ENCODE assay signal across 2 cellular contexts in the genomic region with DNA sequence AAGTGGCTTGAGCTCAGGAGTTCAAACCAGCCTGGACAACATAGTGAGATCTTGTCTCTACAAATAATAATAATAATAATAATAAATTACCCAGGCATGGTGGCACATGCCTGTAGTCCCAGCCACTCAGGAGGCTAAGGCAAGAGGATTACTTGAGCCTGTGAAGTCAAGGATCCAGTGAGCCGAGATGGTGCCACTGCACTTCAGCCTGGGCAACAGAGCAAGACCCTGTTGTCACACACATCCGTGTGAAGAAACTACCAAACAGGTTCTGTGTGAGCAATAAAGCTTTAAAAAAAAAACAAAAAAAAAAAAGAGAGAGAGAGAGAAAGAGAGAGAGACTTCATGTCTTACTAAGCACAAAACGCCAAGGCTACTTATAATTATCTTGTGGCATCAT.
TF ChIP-seq lines count a peak whose summit lies in the region.

No MANE protein-coding gene starts in this region.

TF ChIP-seq in GM23338, 12 proteins besides CTCF, POLR2A, EP300 and RAD21:
- TF ChIP-seq, protein P1, sequence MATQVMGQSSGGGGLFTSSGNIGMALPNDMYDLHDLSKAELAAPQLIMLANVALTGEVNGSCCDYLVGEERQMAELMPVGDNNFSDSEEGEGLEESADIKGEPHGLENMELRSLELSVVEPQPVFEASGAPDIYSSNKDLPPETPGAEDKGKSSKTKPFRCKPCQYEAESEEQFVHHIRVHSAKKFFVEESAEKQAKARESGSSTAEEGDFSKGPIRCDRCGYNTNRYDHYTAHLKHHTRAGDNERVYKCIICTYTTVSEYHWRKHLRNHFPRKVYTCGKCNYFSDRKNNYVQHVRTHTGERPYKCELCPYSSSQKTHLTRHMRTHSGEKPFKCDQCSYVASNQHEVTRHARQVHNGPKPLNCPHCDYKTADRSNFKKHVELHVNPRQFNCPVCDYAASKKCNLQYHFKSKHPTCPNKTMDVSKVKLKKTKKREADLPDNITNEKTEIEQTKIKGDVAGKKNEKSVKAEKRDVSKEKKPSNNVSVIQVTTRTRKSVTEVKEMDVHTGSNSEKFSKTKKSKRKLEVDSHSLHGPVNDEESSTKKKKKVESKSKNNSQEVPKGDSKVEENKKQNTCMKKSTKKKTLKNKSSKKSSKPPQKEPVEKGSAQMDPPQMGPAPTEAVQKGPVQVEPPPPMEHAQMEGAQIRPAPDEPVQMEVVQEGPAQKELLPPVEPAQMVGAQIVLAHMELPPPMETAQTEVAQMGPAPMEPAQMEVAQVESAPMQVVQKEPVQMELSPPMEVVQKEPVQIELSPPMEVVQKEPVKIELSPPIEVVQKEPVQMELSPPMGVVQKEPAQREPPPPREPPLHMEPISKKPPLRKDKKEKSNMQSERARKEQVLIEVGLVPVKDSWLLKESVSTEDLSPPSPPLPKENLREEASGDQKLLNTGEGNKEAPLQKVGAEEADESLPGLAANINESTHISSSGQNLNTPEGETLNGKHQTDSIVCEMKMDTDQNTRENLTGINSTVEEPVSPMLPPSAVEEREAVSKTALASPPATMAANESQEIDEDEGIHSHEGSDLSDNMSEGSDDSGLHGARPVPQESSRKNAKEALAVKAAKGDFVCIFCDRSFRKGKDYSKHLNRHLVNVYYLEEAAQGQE (IDR thresholded peaks at IDR 0.05; ENCODE audit: unreplicated experiment), result no peak
- no peak for TF ChIP-seq ZNF331 (CRISPR knock-in tag; IDR thresholded peaks at IDR 0.05; ENCODE audit: low read depth)
- no peak for TF ChIP-seq CREB1 (CRISPR knock-in tag; IDR thresholded peaks at IDR 0.05; ENCODE audit: low read depth)
- no peak for TF ChIP-seq ZNF114 (CRISPR knock-in tag; IDR thresholded peaks at IDR 0.05)
- no peak for TF ChIP-seq STAT1 (IDR thresholded peaks at IDR 0.05; ENCODE audit: unreplicated experiment)
- TF ChIP-seq POLR2AphosphoS5 (IDR thresholded peaks at IDR 0.05; ENCODE audit: low read depth), result no peak
- no peak for TF ChIP-seq NANOG (IDR thresholded peaks at IDR 0.05; ENCODE audit: borderline replicate concordance)
- TF ChIP-seq EZH2phosphoT487 (IDR thresholded peaks at IDR 0.05; ENCODE audit: unreplicated experiment), result no peak
- no peak for TF ChIP-seq JUNB (IDR thresholded peaks at IDR 0.05; ENCODE audit: unreplicated experiment)
- TF ChIP-seq, protein P2, sequence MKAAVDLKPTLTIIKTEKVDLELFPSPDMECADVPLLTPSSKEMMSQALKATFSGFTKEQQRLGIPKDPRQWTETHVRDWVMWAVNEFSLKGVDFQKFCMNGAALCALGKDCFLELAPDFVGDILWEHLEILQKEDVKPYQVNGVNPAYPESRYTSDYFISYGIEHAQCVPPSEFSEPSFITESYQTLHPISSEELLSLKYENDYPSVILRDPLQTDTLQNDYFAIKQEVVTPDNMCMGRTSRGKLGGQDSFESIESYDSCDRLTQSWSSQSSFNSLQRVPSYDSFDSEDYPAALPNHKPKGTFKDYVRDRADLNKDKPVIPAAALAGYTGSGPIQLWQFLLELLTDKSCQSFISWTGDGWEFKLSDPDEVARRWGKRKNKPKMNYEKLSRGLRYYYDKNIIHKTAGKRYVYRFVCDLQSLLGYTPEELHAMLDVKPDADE (IDR thresholded peaks at IDR 0.05), result no peak

TF ChIP-seq in H1, 55 proteins besides CTCF, POLR2A, EP300 and RAD21:
- TF ChIP-seq KDM1A (IDR thresholded peaks at IDR 0.05; ENCODE audit: borderline replicate concordance, low read length) (peak; percentile 25; the same call in 1 of the 2 replicates), POLR2AphosphoS5 (IDR thresholded peaks at IDR 0.05; ENCODE audit: low read depth, low read length) (no peak)
TF ChIP-seq in H1: peak in this region for 1.
